In the genomic region with DNA sequence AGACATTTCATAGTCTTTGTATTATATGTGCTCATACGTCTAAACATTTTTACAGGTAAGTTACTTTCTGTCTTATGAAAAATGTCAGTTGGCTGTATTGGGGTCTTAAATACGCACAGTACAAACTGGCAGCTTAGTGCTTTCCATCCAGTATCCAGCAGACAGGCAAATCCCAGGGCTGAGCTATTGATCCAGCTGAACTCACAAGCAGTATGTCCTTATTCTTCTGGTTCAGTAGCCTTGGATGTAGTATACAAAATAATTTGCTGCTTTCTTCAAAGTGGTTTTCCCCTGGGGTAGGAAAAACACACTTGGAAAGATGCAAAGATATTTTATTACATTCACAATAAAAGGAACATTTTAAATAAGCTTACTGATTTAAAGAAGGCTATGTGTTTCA, we compare ENCODE assay signal across 27 cellular contexts.
"Had no signal": no experiment of that assay in that cellular context is flagged by ENCODE, and none has a peak within 500 bp of the region (broad histone marks: within the 10 kb centered on the region; RNA-seq: fewer than 3 reads in every experiment).

No MANE protein-coding gene starts in this region.

- H3K27ac ChIP-seq: left lung, lower lobe of right lung, pancreas, prostate gland, sigmoid colon, spleen, suprapubic skin, thoracic aorta, tibial artery, upper lobe of right lung had no signal

- H3K36me3 Mint-ChIP-seq: immature natural killer cell; naive thymus-derived CD8-positive, alpha-beta T cell; stimulated activated effector memory CD8-positive, alpha-beta T cell treated with anti-CD3 and anti-CD28 coated beads, Interleukin-12 subunit alpha, Interleukin-12 subunit beta, amount 100 ng/mL, for 72 hours had no signal

- H3K4me1 Mint-ChIP-seq: immature natural killer cell; naive thymus-derived CD8-positive, alpha-beta T cell; stimulated activated effector memory CD8-positive, alpha-beta T cell treated with anti-CD3 and anti-CD28 coated beads, Interleukin-12 subunit alpha, Interleukin-12 subunit beta, amount 100 ng/mL, for 72 hours had no signal

- H3K27ac Mint-ChIP-seq: immature natural killer cell; naive thymus-derived CD8-positive, alpha-beta T cell; stimulated activated effector memory CD8-positive, alpha-beta T cell treated with anti-CD3 and anti-CD28 coated beads, Interleukin-12 subunit alpha, Interleukin-12 subunit beta, amount 100 ng/mL, for 72 hours; stimulated activated naive CD8-positive, alpha-beta T cell treated with anti-CD3 and anti-CD28 coated beads, Interleukin-15, Interleukin-2, amounts not matched to agents 100 ng/mL and 50 ng/mL, for 24 hours had no signal

- H3K9me3 ChIP-seq: left lung, lower lobe of right lung, pancreas, prostate gland, sigmoid colon, spleen, suprapubic skin, thoracic aorta, tibial artery, upper lobe of right lung had no signal

- DNase-seq: hypothalamus; immature natural killer cell; kidney; left colon; left lung; lower lobe of right lung; mammary epithelial cell; mesenchymal stem cell; naive thymus-derived CD8-positive, alpha-beta T cell; pancreas; posterior cingulate gyrus; retina; right cardiac atrium; sigmoid colon; small intestine; spleen; stimulated activated CD4-positive, alpha-beta T cell treated with anti-CD3 and anti-CD28 coated beads, Interleukin-4, amount 100 ng/mL, for 24 hours; stimulated activated naive CD4-positive, alpha-beta T cell; tibial artery; trophoblast cell; upper lobe of right lung had no signal

- H3K27me3 Mint-ChIP-seq: stimulated activated naive CD8-positive, alpha-beta T cell treated with anti-CD3 and anti-CD28 coated beads, Interleukin-15, Interleukin-2, amounts not matched to agents 100 ng/mL and 50 ng/mL, for 24 hours had no signal

- H3K4me3 ChIP-seq: left lung, lower lobe of right lung, pancreas, prostate gland, sigmoid colon, spleen, suprapubic skin, thoracic aorta, tibial artery, upper lobe of right lung had no signal

- H3K27me3 ChIP-seq: left lung, pancreas, sigmoid colon, spleen, suprapubic skin, tibial artery, upper lobe of right lung had no signal

- H3K4me3 Mint-ChIP-seq: immature natural killer cell; naive thymus-derived CD8-positive, alpha-beta T cell; nephron; stimulated activated effector memory CD8-positive, alpha-beta T cell treated with anti-CD3 and anti-CD28 coated beads, Interleukin-12 subunit alpha, Interleukin-12 subunit beta, amount 100 ng/mL, for 72 hours; stimulated activated naive CD8-positive, alpha-beta T cell treated with anti-CD3 and anti-CD28 coated beads, Interleukin-15, Interleukin-2, amounts not matched to agents 100 ng/mL and 50 ng/mL, for 24 hours had no signal

- H3K9me3 Mint-ChIP-seq: nephron had no signal

- H3K36me3 ChIP-seq: left lung, lower lobe of right lung, pancreas, prostate gland, sigmoid colon, spleen, suprapubic skin, thoracic aorta, tibial artery, upper lobe of right lung had no signal
